1 cellular context compared by ENCODE assay signal in genomic region chr14:75409425-75410205, GRCh38.
TF ChIP-seq lines count a peak whose summit lies in the region.

No MANE protein-coding gene starts in this region.

TF ChIP-seq in WTC11, 78 proteins besides CTCF, POLR2A, EP300 and RAD21 (continued from another document):
- TF ChIP-seq ZNF138 (CRISPR knock-in tag; conservative IDR thresholded peaks at IDR 0.05): no peak
- TF ChIP-seq NFE2L1 (CRISPR knock-in tag; IDR thresholded peaks at IDR 0.05): no peak
- TF ChIP-seq USF1 (CRISPR knock-in tag; IDR thresholded peaks at IDR 0.05): no peak
- no peak for TF ChIP-seq TEAD1 (CRISPR knock-in tag; IDR thresholded peaks at IDR 0.05)
- no peak for TF ChIP-seq NR1H2 (CRISPR knock-in tag; IDR thresholded peaks at IDR 0.05)
